ENCODE assay signal across 8 cellular contexts in the genomic region with DNA sequence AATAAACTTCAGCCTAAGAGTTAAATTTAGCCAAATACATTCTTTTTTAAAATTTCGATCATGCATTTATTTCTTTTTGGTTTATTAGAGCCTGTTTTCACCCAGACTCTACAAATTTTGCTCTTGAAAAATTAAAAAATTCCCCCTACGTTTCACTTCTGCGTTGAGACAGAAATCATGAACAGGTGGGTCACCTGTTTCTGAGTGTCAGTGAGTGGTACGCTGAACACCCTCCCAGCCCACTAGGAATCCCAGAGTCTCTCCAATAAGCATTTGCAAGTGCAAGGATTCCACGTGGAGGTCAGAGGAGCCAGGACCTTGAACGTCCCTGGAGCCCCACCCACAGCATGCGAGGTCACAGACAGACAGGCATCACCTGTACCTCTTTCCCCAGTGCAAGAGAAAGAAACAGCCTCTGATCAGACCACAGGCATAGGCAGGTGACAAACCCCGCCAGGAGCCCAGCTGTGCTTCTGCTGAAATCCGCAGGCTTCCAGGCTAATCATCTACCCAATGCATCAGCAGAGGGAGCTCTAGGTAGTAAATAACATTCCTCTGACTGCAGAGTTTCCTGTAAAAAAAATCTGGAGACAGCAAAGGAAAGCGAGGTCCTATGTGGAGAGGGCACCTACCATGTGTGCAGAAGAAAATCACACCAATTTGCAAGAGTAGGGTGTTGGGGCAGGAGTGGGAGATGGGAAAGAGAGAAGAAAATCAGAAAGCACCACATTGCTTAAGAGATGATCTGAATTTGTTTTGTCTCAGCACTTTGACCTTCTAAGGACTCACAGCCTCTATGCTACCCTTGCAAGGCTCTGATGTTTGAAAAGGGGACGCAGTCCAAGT. TPM values are rescaled to one million over a fixed set of nuclear protein-coding genes. Genes with fewer than 3 reads are reported as not detected.
DNase-seq lines count a peak whose midpoint lies in the region; ATAC-seq and TF ChIP-seq lines count a peak whose summit lies in the region.

No MANE protein-coding gene starts in this region.

- H3K18ac ChIP-seq in neuronal stem cell (ENCODE audit: low read length), result peak overlapping the region; percentile 4

- peaks cover 0 to 18% (median 0%) of the 10 kb centered on the region in 3 experiments for H3K27me3 ChIP-seq in neuronal stem cell (ENCODE audit: control insufficient read depth in 3 of 3, insufficient read depth in 3 of 3, low read depth in 1 of 3, low read length in 3 of 3)

- DNase-seq in DMS53 treated with DMSO at 0.1 percent for 48 hours (lab: John Stamatoyannopoulos, UW; ENCODE audit: unreplicated experiment) (peak; percentile 39), HCEC 1CT (peak; percentile 48), NCI-H748 (lab: John Stamatoyannopoulos, UW; ENCODE audit: unreplicated experiment) (peak; percentile 71), fibroblast of pulmonary artery (ENCODE audit: low read depth) (peak; percentile 61), neuronal stem cell (ENCODE audit: low spot score) (no peak)
- peak; percentile 66 for DNase-seq in activated CD8-positive, alpha-beta memory T cell treated with anti-CD3 and anti-CD28 coated beads, Interleukin-2, amount 10 ng/mL, durations not matched to agents 7 days and 5 days
- no peak for DNase-seq in activated CD4-positive, CD25-positive, alpha-beta regulatory T cell treated with anti-CD3 and anti-CD28 coated beads, Interleukin-2, amount 50 U/mL, for 72 hours

- H3K4me2 ChIP-seq in neuronal stem cell (ENCODE audit: insufficient read depth, low read length, poor library complexity, severe bottlenecking), result no peak overlapping the region

- no peak overlapping the region for H3K4ac ChIP-seq in neuronal stem cell (ENCODE audit: low read length)

- no peak overlapping the region for H2AK5ac ChIP-seq in neuronal stem cell (ENCODE audit: low read depth, low read length)

- no peaks in the 10 kb centered on the region for H3K9me3 ChIP-seq in neuronal stem cell (replicated peaks in 1 of 2; ENCODE audit: control insufficient read depth in 2 of 2, insufficient read depth in 1 of 2, low read depth in 1 of 2, low read length in 2 of 2)

- no peak overlapping the region for H2BK15ac ChIP-seq in neuronal stem cell (ENCODE audit: low read length)

- CTCF ChIA-PET in activated CD8-positive, alpha-beta memory T cell treated with anti-CD3 and anti-CD28 coated beads, Interleukin-2, amount 10 ng/mL, durations not matched to agents 7 days and 5 days (lab: Charles Lee), result interaction anchor here (0.5 to 1.1 kb wide), 4 partner anchors 9 to 327 kb away, joined by 3 to 4 read pairs (median 3); no protein-coding TSS in a partner anchor

- no peak overlapping the region for H3K23ac ChIP-seq in neuronal stem cell (ENCODE audit: low read depth, low read length, poor library complexity)

- H3K36me3 Mint-ChIP-seq in activated CD8-positive, alpha-beta memory T cell treated with anti-CD3 and anti-CD28 coated beads, Interleukin-2, amount 10 ng/mL, durations not matched to agents 7 days and 5 days, result no peaks in the 10 kb centered on the region

- peak; percentile 68 for ATAC-seq in activated CD8-positive, alpha-beta memory T cell treated with anti-CD3 and anti-CD28 coated beads, Interleukin-2, amount 10 ng/mL, durations not matched to agents 7 days and 5 days
- ATAC-seq in GM19324 (IDR thresholded peaks at IDR 0.05; ENCODE audit: low FRiP score, unreplicated experiment), result no peak

- H2BK5ac ChIP-seq in neuronal stem cell (ENCODE audit: low read length), result no peak overlapping the region

- no peak overlapping the region for H3K9ac ChIP-seq in neuronal stem cell (ENCODE audit: low read depth, low read length, poor library complexity)

- TF ChIP-seq CTCF in fibroblast of pulmonary artery (IDR thresholded peaks at IDR 0.05; ENCODE audit: low read length, missing control alignments), result peak; percentile 61

- no peak overlapping the region for H3K4me3 Mint-ChIP-seq in activated CD8-positive, alpha-beta memory T cell treated with anti-CD3 and anti-CD28 coated beads, Interleukin-2, amount 10 ng/mL, durations not matched to agents 7 days and 5 days

- no peaks in the 10 kb centered on the region for H3K36me3 ChIP-seq in neuronal stem cell (replicated peaks in 1 of 2; ENCODE audit: control insufficient read depth in 2 of 2, insufficient read depth in 2 of 2, low read length in 2 of 2)

- no peak overlapping the region for H4K8ac ChIP-seq in neuronal stem cell (ENCODE audit: low read depth, low read length)

- no peak overlapping the region for H2AFZ ChIP-seq in neuronal stem cell (ENCODE audit: low read length)

- H2BK120ac ChIP-seq in neuronal stem cell (ENCODE audit: low read depth, low read length), result no peak overlapping the region

- H4K91ac ChIP-seq in neuronal stem cell (ENCODE audit: low read depth, low read length, poor library complexity), result no peak overlapping the region

- no peaks in the 10 kb centered on the region for H3K79me1 ChIP-seq in neuronal stem cell (ENCODE audit: low read depth, low read length)

- H3K27ac ChIP-seq in neuronal stem cell (replicated peaks; ENCODE audit: low read length), result no peak overlapping the region

- H3K14ac ChIP-seq in neuronal stem cell (ENCODE audit: low read length), result no peak overlapping the region

- H3K27me3 Mint-ChIP-seq in activated CD8-positive, alpha-beta memory T cell treated with anti-CD3 and anti-CD28 coated beads, Interleukin-2, amount 10 ng/mL, durations not matched to agents 7 days and 5 days, result peaks cover 18% of the 10 kb centered on the region

- peaks cover 4 to 8% of the 10 kb centered on the region in 2 donors for H3K4me1 ChIP-seq in neuronal stem cell (ENCODE audit: control insufficient read depth in 2 of 2, insufficient read depth in 1 of 2, low read depth in 1 of 2, low read length in 2 of 2)

- no peaks in the 10 kb centered on the region for H3K9me3 Mint-ChIP-seq in activated CD8-positive, alpha-beta memory T cell treated with anti-CD3 and anti-CD28 coated beads, Interleukin-2, amount 10 ng/mL, durations not matched to agents 7 days and 5 days (ENCODE audit: low read depth)

- no CpG with 5 or more reads among the region's 11 CpGs for WGBS in neuronal stem cell (ENCODE audit: extremely low coverage in 2 of 2, insufficient read length in 2 of 2, insufficient replicate concordance in 1 of 2), 2 donors

- H3K4me1 Mint-ChIP-seq in activated CD8-positive, alpha-beta memory T cell treated with anti-CD3 and anti-CD28 coated beads, Interleukin-2, amount 10 ng/mL, durations not matched to agents 7 days and 5 days, result peaks cover 40% of the 10 kb centered on the region

- H3K4me3 ChIP-seq in fibroblast of pulmonary artery (replicated peaks; ENCODE audit: low read depth, low read length) (no peak overlapping the region), neuronal stem cell (ENCODE audit: low read length in 2 of 2) (no peak overlapping the region)

- no peak overlapping the region for H3K27ac Mint-ChIP-seq in activated CD8-positive, alpha-beta memory T cell treated with anti-CD3 and anti-CD28 coated beads, Interleukin-2, amount 10 ng/mL, durations not matched to agents 7 days and 5 days

- H2BK12ac ChIP-seq in neuronal stem cell (ENCODE audit: low read length), result no peak overlapping the region

RNA-seq across cellular contexts. Expression of a gene that starts 5.9 kb away (rescaled TPM):
- 10 to 100 TPM; 35.7 to 40.9 TPM for total RNA-seq in activated CD8-positive, alpha-beta memory T cell treated with anti-CD3 and anti-CD28 coated beads, Interleukin-2, amount 10 ng/mL, durations not matched to agents 7 days and 5 days
- 6.1 TPM for polyA plus RNA-seq in neuronal stem cell (2013, experiment 1 of 2)
- 6.3 TPM for polyA plus RNA-seq in neuronal stem cell (2013, experiment 2 of 2)

Comparison
In these comparisons a context has a peak if more than half of its experiments do, and no peak if none do; other contexts are left out.
1. DNase-seq: peak in DMS53 treated with DMSO at 0.1 percent for 48 hours (single experiment), HCEC 1CT (single experiment), NCI-H748 (single experiment), activated CD8-positive, alpha-beta memory T cell treated with anti-CD3 and anti-CD28 coated beads, Interleukin-2, amount 10 ng/mL, durations not matched to agents 7 days and 5 days (single experiment) and fibroblast of pulmonary artery (single experiment); none in neuronal stem cell (single experiment) and activated CD4-positive, CD25-positive, alpha-beta regulatory T cell treated with anti-CD3 and anti-CD28 coated beads, Interleukin-2, amount 50 U/mL, for 72 hours (single experiment).